21 cellular contexts compared by ENCODE assay signal in the genomic region with DNA sequence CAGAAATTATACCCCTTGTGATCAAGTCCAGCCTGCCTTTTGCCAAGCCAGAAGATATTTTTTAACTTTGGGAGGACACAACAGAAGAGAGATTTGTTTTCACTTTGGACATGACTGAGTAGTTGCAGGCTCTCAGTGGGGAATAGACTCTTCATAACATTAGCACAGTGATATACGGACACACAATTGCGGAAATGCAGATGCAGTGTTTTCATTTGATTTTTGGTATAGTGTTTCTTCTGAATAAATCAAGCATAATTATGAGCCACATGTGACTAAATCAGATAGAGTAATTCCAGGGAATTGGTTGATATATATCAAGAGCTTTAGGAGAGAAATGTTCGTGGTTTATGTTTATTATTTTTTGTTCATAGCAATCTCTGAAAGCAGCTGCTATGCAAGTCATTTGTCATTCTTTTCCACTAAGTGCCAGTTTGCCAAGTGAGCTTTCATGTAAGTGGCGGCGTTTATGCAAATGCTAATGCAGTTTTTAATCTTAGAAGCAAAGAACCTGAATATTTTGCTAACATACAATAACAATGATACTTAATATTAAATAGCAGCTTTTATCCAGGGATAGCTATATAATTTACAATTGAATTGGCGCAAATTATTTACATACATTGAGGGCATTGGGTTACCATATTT.
DNase-seq lines count a peak whose midpoint lies in the region; ATAC-seq and TF ChIP-seq lines count a peak whose summit lies in the region.
"Had no signal": no experiment of that assay in that cellular context is flagged by ENCODE, and none has a peak within 500 bp of the region (broad histone marks: within the 10 kb centered on the region; RNA-seq: fewer than 3 reads in every experiment).

No MANE protein-coding gene starts in this region.

- DNase-seq in DMS 273 (lab: John Stamatoyannopoulos, UW; ENCODE audit: unreplicated experiment) (peak; percentile 39), DMS 273 treated with DMSO at 0.1 percent for 48 hours (lab: John Stamatoyannopoulos, UW) (no peak), NCI-H1048 (lab: John Stamatoyannopoulos, UW) (peak; percentile 61), epithelial cell of prostate (ENCODE audit: low read depth, low spot score) (no peak), foreskin fibroblast (no peak)
- DNase-seq: activated naive CD4-positive, alpha-beta T cell treated with anti-CD3 and anti-CD28 coated beads for 36 hours; activated T-cell treated with anti-CD3 and anti-CD28 coated beads, Interleukin-2, amount 50 U/mL, for 48 hours; COR-L47; DND-41; heart right ventricle; left lung; NCI-H1105 treated with DMSO at 0.1 percent for 48 hours; psoas muscle; stimulated activated CD4-positive, alpha-beta T cell treated with anti-CD3 and anti-CD28 coated beads, Interleukin-1b, Interleukin-23, amount 100 ng/mL, for 48 hours; T-helper 1 cell had no signal

- peaks cover 33% of the 10 kb centered on the region for H3K4me1 ChIP-seq in skeletal muscle satellite cell (ENCODE audit: control insufficient read depth, insufficient read depth, low read length)

- H3K27ac ChIP-seq in epithelial cell of prostate: peak overlapping the region; percentile 60
- H3K27ac ChIP-seq: 22Rv1, heart right ventricle, left lung, psoas muscle, thoracic aorta had no signal

- no peak for TF ChIP-seq CTCF in foreskin fibroblast (IDR thresholded peaks at IDR 0.05; ENCODE audit: low read depth, low read length)

- peak overlapping the region; percentile 23 for H3K4me2 ChIP-seq in skeletal muscle satellite cell (ENCODE audit: low read length)

- ATAC-seq in esophagus mucosa: no peak
- ATAC-seq in HG02970 (IDR thresholded peaks at IDR 0.05; ENCODE audit: low FRiP score, unreplicated experiment): no peak
- ATAC-seq: heart right ventricle, left lung, psoas muscle, Right ventricle myocardium inferior had no signal

- H3K9me3 ChIP-seq in skeletal muscle satellite cell (replicated peaks; ENCODE audit: low read length): no peaks in the 10 kb centered on the region
- H3K9me3 ChIP-seq: heart right ventricle, left lung, psoas muscle, thoracic aorta had no signal

- no peaks in the 10 kb centered on the region for H3K27me3 ChIP-seq in skeletal muscle satellite cell (ENCODE audit: control insufficient read depth, insufficient read depth, low read length)
- H3K27me3 ChIP-seq: heart right ventricle, left lung had no signal

- no peaks in the 10 kb centered on the region for H3K36me3 ChIP-seq in skeletal muscle satellite cell (ENCODE audit: insufficient read depth, low read length)
- H3K36me3 ChIP-seq: heart right ventricle, left lung, thoracic aorta had no signal

- H3K4me3 ChIP-seq in skeletal muscle satellite cell (ENCODE audit: low read length): no peak overlapping the region
- no peak overlapping the region for H3K4me3 ChIP-seq in foreskin fibroblast (ENCODE audit: low read depth in 1 of 2, low read length in 2 of 2)
- H3K4me3 ChIP-seq: heart right ventricle, left lung, psoas muscle, thoracic aorta had no signal

- no peak overlapping the region for H3K9ac ChIP-seq in skeletal muscle satellite cell (ENCODE audit: low read depth, low read length)

Comparison
In these comparisons a context has a peak if more than half of its experiments do, and no peak if none do; other contexts are left out.
1. DNase-seq: peak in DMS 273 (single experiment) and NCI-H1048 (single experiment); none in DMS 273 treated with DMSO at 0.1 percent for 48 hours (single experiment), epithelial cell of prostate (single experiment) and foreskin fibroblast (0 of 2).